In genomic region chr10:79333513-79333912, GRCh38 we compare ENCODE assay signal across 1 cellular context.
TF ChIP-seq lines count a peak whose summit lies in the region.

No MANE protein-coding gene starts in this region.

TF ChIP-seq in SK-N-SH, 30 proteins besides CTCF, POLR2A, EP300 and RAD21 (continued from another document):
- TF ChIP-seq REST (IDR thresholded peaks at IDR 0.05; ENCODE audit: low read depth, low read length) (no peak), SMC3 (IDR thresholded peaks at IDR 0.05; ENCODE audit: low read depth, low read length) (no peak), RFX5 (IDR thresholded peaks at IDR 0.05; ENCODE audit: low read length) (no peak), NRF1 (IDR thresholded peaks at IDR 0.05; ENCODE audit: low read depth, low read length) (no peak), FOXJ3 (CRISPR knock-in tag; IDR thresholded peaks at IDR 0.05) (no peak), MEF2A (IDR thresholded peaks at IDR 0.05; ENCODE audit: borderline replicate concordance, low read depth) (peak; percentile 58; the same call in 1 of the 2 replicates), FOXM1 (IDR thresholded peaks at IDR 0.05; ENCODE audit: low read depth) (0 out of 2 replicates have a peak, but pooled peaks have one; percentile 43), GABPA (IDR thresholded peaks at IDR 0.05; ENCODE audit: low read depth) (no peak), MAX (IDR thresholded peaks at IDR 0.05; ENCODE audit: low read depth) (no peak), MXI1 (IDR thresholded peaks at IDR 0.05; ENCODE audit: low read depth, low read length) (no peak), PBX3 (IDR thresholded peaks at IDR 0.05) (peak; percentile 32), SIN3A (IDR thresholded peaks at IDR 0.05; ENCODE audit: borderline replicate concordance, low read depth, low read length) (no peak), YY1 (IDR thresholded peaks at IDR 0.05; ENCODE audit: low read depth) (no peak), EZH2phosphoT487 (IDR thresholded peaks at IDR 0.05; ENCODE audit: borderline replicate concordance, low read depth) (no peak), TCF12 (IDR thresholded peaks at IDR 0.05) (peak; percentile 60), ELF1 (IDR thresholded peaks at IDR 0.05) (no peak), JUND (IDR thresholded peaks at IDR 0.05) (peak; percentile 79), RXRA (IDR thresholded peaks at IDR 0.05; ENCODE audit: borderline replicate concordance, low read depth) (no peak), TAF1 (IDR thresholded peaks at IDR 0.05; ENCODE audit: borderline replicate concordance, low read depth, low read length) (no peak), CHD2 (IDR thresholded peaks at IDR 0.05; ENCODE audit: low read length, partially characterized antibody) (no peak), TEAD4 (IDR thresholded peaks at IDR 0.05; ENCODE audit: borderline replicate concordance, insufficient read depth) (peak; percentile 71; the same call in 1 of the 2 replicates), IRF3 (IDR thresholded peaks at IDR 0.05; ENCODE audit: low read depth, low read length) (no peak)
